Comparison of ENCODE assay signal across 23 cellular contexts in genomic region chr3:138378331-138378730, GRCh38. TPM values are rescaled to one million over a fixed set of nuclear protein-coding genes. Genes with fewer than 3 reads are reported as not detected.
DNase-seq lines count a peak whose midpoint lies in the region; ATAC-seq and TF ChIP-seq lines count a peak whose summit lies in the region.
"Had no signal": no experiment of that assay in that cellular context is flagged by ENCODE, and none has a peak within 500 bp of the region (broad histone marks: within the 10 kb centered on the region; RNA-seq: fewer than 3 reads in every experiment).

No MANE protein-coding gene starts in this region.

- peak overlapping the region; percentile 60 for H3K27ac Mint-ChIP-seq in dendritic cell treated with granulocyte-macrophage colony-stimulating factor and Interleukin-4, amounts not matched to agents 40 ng/mL and 50 ng/mL, for 4 days

- peaks cover 8% of the 10 kb centered on the region for H3K9me3 Mint-ChIP-seq in dendritic cell treated with granulocyte-macrophage colony-stimulating factor and Interleukin-4, amounts not matched to agents 40 ng/mL and 50 ng/mL, for 4 days

- H3K27me3 ChIP-seq in heart right ventricle (no peaks in the 10 kb centered on the region), thyroid gland (no peaks in the 10 kb centered on the region)
- H3K27me3 ChIP-seq: BLaER1 had no signal

- H3K4me3 Mint-ChIP-seq in dendritic cell treated with granulocyte-macrophage colony-stimulating factor and Interleukin-4, amounts not matched to agents 40 ng/mL and 50 ng/mL, for 4 days, result no peak overlapping the region
- H3K4me3 Mint-ChIP-seq: CD4-positive, alpha-beta memory T cell had no signal

- H3K27me3 Mint-ChIP-seq in dendritic cell treated with granulocyte-macrophage colony-stimulating factor and Interleukin-4, amounts not matched to agents 40 ng/mL and 50 ng/mL, for 4 days, result no peaks in the 10 kb centered on the region

- no peak for TF ChIP-seq POLR2A in thyroid gland (IDR thresholded peaks at IDR 0.05)
- TF ChIP-seq POLR2A in GM18505 (IDR thresholded peaks at IDR 0.05; ENCODE audit: borderline replicate concordance, extremely low read depth, insufficient read depth, insufficient read length), result no peak

- WGBS in heart right ventricle, 2 donors, result 78 to 82% methylated on average over 5 of the region's 5 CpGs
- 75 to 79% methylated on average over 5 of the region's 5 CpGs for WGBS in thyroid gland, 2 donors

- H3K4me1 Mint-ChIP-seq in dendritic cell treated with granulocyte-macrophage colony-stimulating factor and Interleukin-4, amounts not matched to agents 40 ng/mL and 50 ng/mL, for 4 days (ENCODE audit: low read depth), result peaks cover 60% of the 10 kb centered on the region

- H3K27ac ChIP-seq in heart right ventricle (peak overlapping the region; percentile 35 to 94 (median 80)), thyroid gland (peak overlapping the region; percentile 69 to 76 (median 71))
- H3K27ac ChIP-seq: BLaER1 had no signal

- ATAC-seq in heart right ventricle, result no peak
- ATAC-seq in left cardiac atrium, result no peak
- ATAC-seq in sciatic nerve, result no peak
- ATAC-seq in GM18505 (IDR thresholded peaks at IDR 0.05; ENCODE audit: unreplicated experiment), result no peak
- no peak for ATAC-seq in GM19397 (IDR thresholded peaks at IDR 0.05; ENCODE audit: unreplicated experiment)

- no peak overlapping the region for H3K4me3 ChIP-seq in heart right ventricle
- H3K4me3 ChIP-seq in thyroid gland (replicated peaks in 1 of 3), result no peak overlapping the region
- H3K4me3 ChIP-seq: BLaER1 had no signal

- intact Hi-C loops in heart right ventricle (cut with DNase I), result no loop called here
- intact Hi-C loops in left cardiac atrium (cut with DNase I), result no loop called here
- intact Hi-C loops in dendritic cell treated with granulocyte-macrophage colony-stimulating factor and Interleukin-4, amounts not matched to agents 40 ng/mL and 50 ng/mL, for 4 days (cut with micrococcal nuclease), result no loop called here
- intact Hi-C loops in sciatic nerve (cut with DNase I), result no loop called here
- intact Hi-C loops in thyroid gland (cut with DNase I), result no loop called here

- H3K9me3 ChIP-seq in heart right ventricle (no peaks in the 10 kb centered on the region), thyroid gland (no peaks in the 10 kb centered on the region)
- H3K9me3 ChIP-seq: BLaER1 had no signal

- H3K36me3 ChIP-seq in heart right ventricle (peaks cover 0 to 38% (median 0%) of the 10 kb centered on the region in 9 donors), thyroid gland (peaks cover 0 to 5% of the 10 kb centered on the region in 2 donors)
- H3K36me3 ChIP-seq: BLaER1 had no signal

- TF ChIP-seq CTCF in heart right ventricle (IDR thresholded peaks at IDR 0.05) (no peak), thyroid gland (IDR thresholded peaks at IDR 0.05) (no peak)

- H3K36me3 Mint-ChIP-seq in dendritic cell treated with granulocyte-macrophage colony-stimulating factor and Interleukin-4, amounts not matched to agents 40 ng/mL and 50 ng/mL, for 4 days (ENCODE audit: low read depth), result peaks cover 78% of the 10 kb centered on the region
- H3K36me3 Mint-ChIP-seq: CD4-positive, alpha-beta memory T cell had no signal

- H3K4me1 ChIP-seq in heart right ventricle, result peaks cover 18 to 91% (median 67%) of the 10 kb centered on the region in 9 donors
- peaks cover 36 to 52% of the 10 kb centered on the region in 2 donors for H3K4me1 ChIP-seq in thyroid gland

- no peak for DNase-seq in heart right ventricle
- DNase-seq in left cardiac atrium, result no peak
- peak; percentile 36 for DNase-seq in sciatic nerve (ENCODE audit: low spot score)
- DNase-seq in thyroid gland, result no peak
- DNase-seq in NCI-H748 treated with DMSO at 0.1 percent for 48 hours (lab: John Stamatoyannopoulos, UW), result no peak
- DNase-seq: CD4-positive, alpha-beta memory T cell; DMS153; GDM1; HCEC 1CT; IMR-90; Karpas-422; NCI-H1417 treated with DMSO at 0.1 percent for 48 hours; NCI-H1930; NCI-H226; NCI-H524 had no signal

RNA-seq across cellular contexts. Expression of gene MRAS, which starts 30.0 kb away (rescaled TPM):
- total RNA-seq in heart right ventricle, result 100 to 1,000 TPM; 221 to 381 (median 266) TPM
- 100 to 1,000 TPM in 1 of 2 donors, 10 to 100 TPM in 1; 78.6 to 128 TPM for polyA plus RNA-seq in heart right ventricle
- 100 to 1,000 TPM; 213 to 242 TPM for total RNA-seq in left cardiac atrium
- 314 TPM for total RNA-seq in sciatic nerve
- 10 to 100 TPM; 55.8 to 92.4 (median 69.6) TPM for total RNA-seq in thyroid gland
- polyA plus RNA-seq: CD4-positive, alpha-beta memory T cell had no signal

RNA-seq across cellular contexts. Expression of gene NME9, which starts 48.7 kb away (rescaled TPM):
- total RNA-seq in heart right ventricle, result under 1 TPM in 1 of 10 donors, not detected in 9; 0.44 TPM
- under 1 TPM in 1 of 2 donors, not detected in 1; 0.15 TPM for polyA plus RNA-seq in heart right ventricle
- not detected for total RNA-seq in left cardiac atrium
- total RNA-seq in sciatic nerve, result 1.3 TPM
- total RNA-seq in thyroid gland, result 1 to 10 TPM in 3 of 4 donors, not detected in 1; 1.3 to 2.7 (median 2.6) TPM
- total RNA-seq: A673, Daoy, IMR-90, MCF 10A, RPMI7951 had no signal
- polyA plus RNA-seq: IMR-90 had no signal

RNA-seq across cellular contexts. Expression of gene ESYT3, which starts 56.1 kb away (rescaled TPM):
- total RNA-seq in heart right ventricle (1 to 10 TPM in 8 of 10 donors, under 1 TPM in 2; 0.82 to 2.4 (median 1.2) TPM), left cardiac atrium (under 1 TPM; 0.52 to 0.91 TPM), sciatic nerve (12.6 TPM), thyroid gland (10 to 100 TPM; 19.9 to 82.8 (median 22.7) TPM)
- polyA plus RNA-seq in heart right ventricle, result under 1 TPM; 0.26 to 0.80 TPM
- polyA plus RNA-seq: CD4-positive, alpha-beta memory T cell had no signal
